In the genomic region with DNA sequence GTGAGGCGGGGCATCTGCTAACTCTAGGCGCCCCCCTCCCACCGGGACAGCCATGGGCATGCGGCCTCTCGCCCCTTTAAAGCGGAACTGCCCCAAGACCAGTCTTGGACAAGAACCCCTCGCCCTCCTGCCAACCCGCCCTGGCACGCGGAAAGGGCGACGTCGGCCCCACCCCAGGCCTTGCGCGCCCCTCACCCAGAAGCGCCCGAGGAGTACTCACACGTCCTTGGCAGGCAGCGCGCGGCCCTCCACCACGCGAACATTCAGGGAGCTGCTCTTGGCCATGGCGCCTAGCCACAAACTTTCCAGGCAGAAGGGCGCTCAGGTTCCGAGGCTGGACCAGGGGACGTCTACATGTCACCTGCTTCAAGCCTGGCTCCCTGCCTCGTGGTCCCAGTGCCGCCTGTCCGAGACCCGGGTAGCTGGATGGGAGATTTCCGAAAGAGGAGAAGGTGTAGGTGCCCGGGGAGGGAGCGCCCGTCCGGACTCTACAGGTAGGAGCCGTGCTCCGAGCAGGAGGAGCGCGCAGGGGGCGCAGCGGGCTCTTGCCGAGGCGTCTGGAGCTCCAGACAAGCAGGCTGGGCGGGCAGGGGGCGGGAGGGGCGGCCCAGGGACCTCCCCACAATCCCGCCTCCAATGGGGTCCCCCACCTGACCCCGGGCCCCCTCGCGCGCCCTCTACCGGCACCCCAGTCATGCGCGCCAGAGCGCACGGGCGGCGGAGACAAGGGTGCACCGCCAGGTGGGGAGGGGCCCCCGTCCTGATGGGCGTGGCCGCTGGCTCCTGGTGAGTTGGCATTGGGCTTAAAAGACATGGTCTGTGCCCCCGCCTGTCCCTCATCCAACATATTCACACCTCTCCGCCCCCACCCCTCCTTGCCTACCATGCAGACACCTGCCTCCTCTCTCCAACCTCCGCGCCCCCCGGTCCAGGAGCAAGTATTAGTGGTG, we compare ENCODE assay signal across 9 cellular contexts. TPM values are rescaled to one million over a fixed set of nuclear protein-coding genes. Genes with fewer than 3 reads are reported as not detected.
DNase-seq lines count a peak whose midpoint lies in the region; ATAC-seq and TF ChIP-seq lines count a peak whose summit lies in the region.
"Had no signal": no experiment of that assay in that cellular context is flagged by ENCODE, and none has a peak within 500 bp of the region (broad histone marks: within the 10 kb centered on the region; RNA-seq: fewer than 3 reads in every experiment).

A gene with protein sequence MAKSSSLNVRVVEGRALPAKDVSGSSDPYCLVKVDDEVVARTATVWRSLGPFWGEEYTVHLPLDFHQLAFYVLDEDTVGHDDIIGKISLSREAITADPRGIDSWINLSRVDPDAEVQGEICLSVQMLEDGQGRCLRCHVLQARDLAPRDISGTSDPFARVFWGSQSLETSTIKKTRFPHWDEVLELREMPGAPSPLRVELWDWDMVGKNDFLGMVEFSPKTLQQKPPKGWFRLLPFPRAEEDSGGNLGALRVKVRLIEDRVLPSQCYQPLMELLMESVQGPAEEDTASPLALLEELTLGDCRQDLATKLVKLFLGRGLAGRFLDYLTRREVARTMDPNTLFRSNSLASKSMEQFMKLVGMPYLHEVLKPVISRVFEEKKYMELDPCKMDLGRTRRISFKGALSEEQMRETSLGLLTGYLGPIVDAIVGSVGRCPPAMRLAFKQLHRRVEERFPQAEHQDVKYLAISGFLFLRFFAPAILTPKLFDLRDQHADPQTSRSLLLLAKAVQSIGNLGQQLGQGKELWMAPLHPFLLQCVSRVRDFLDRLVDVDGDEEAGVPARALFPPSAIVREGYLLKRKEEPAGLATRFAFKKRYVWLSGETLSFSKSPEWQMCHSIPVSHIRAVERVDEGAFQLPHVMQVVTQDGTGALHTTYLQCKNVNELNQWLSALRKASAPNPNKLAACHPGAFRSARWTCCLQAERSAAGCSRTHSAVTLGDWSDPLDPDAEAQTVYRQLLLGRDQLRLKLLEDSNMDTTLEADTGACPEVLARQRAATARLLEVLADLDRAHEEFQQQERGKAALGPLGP (minus strand): TSS at position 584 of the 950 bp plus-strand sequence. CDS start 299 bp downstream, at position 285.

- POLR2A ChIA-PET in naive thymus-derived CD8-positive, alpha-beta T cell (lab: Charles Lee) = interaction anchor here (1.4 kb wide), 1 partner anchor 12 kb away, joined by 3 read pairs; no protein-coding TSS in a partner anchor

- H3K27me3 Mint-ChIP-seq in naive thymus-derived CD8-positive, alpha-beta T cell = peaks cover 0 to 9% (median 0%) of the 10 kb centered on the region in 5 donors

- H3K36me3 Mint-ChIP-seq in naive thymus-derived CD8-positive, alpha-beta T cell = no peaks in the 10 kb centered on the region

- peak within 1 kb of the TSS; percentile 70 to 89 (median 81) for H3K4me3 Mint-ChIP-seq in naive thymus-derived CD8-positive, alpha-beta T cell

- peak; percentile 88 to 92 for ATAC-seq in naive thymus-derived CD8-positive, alpha-beta T cell
- ATAC-seq in GM19397 (IDR thresholded peaks at IDR 0.05; ENCODE audit: unreplicated experiment) (no peak), GM18909 (IDR thresholded peaks at IDR 0.05; ENCODE audit: poor library complexity, unreplicated experiment) (no peak)

- H3K4me1 Mint-ChIP-seq in naive thymus-derived CD8-positive, alpha-beta T cell = peaks cover 12 to 24% (median 17%) of the 10 kb centered on the region in 4 donors

- peak; percentile 68 for TF ChIP-seq CTCF in GM10266 (IDR thresholded peaks at IDR 0.05; ENCODE audit: control insufficient read depth, insufficient read depth, low read depth, missing control alignments)

- DNase-seq in GM10266 (ENCODE audit: extremely low spot score) (peak; percentile 83), NCI-H146 (lab: John Stamatoyannopoulos, UW) (peak; percentile 90), cerebellar cortex (ENCODE audit: low spot score) (peak; percentile 36), superior temporal gyrus (ENCODE audit: extremely low spot score) (peak; percentile 57)
- peak; percentile 78 to 84 for DNase-seq in activated CD4-positive, alpha-beta T cell treated with anti-CD3 and anti-CD28 coated beads for 24 hours (ENCODE audit: low read depth in 2 of 2)
- peak; percentile 50 to 81 (median 72) for DNase-seq in naive thymus-derived CD8-positive, alpha-beta T cell

- no peaks in the 10 kb centered on the region for H3K9me3 Mint-ChIP-seq in naive thymus-derived CD8-positive, alpha-beta T cell

- H3K27ac Mint-ChIP-seq in naive thymus-derived CD8-positive, alpha-beta T cell = peak within 1 kb of the TSS in 9 of 10 donors; percentile 25 to 94 (median 90)

RNA-seq across cellular contexts. Expression of the gene that starts here (rescaled TPM):
- under 1 TPM; 0.44 to 0.47 TPM for total RNA-seq in naive thymus-derived CD8-positive, alpha-beta T cell
- polyA plus RNA-seq in naive thymus-derived CD8-positive, alpha-beta T cell = under 1 TPM; 0.13 to 0.76 (median 0.23) TPM
- total RNA-seq: SJSA1 had no signal

Comparison
In these comparisons a context has a peak if more than half of its experiments do, and no peak if none do; other contexts are left out.
1. Peak in DNase-seq and ATAC-seq in naive thymus-derived CD8-positive, alpha-beta T cell; RNA of the gene not detected or under 1 TPM.
2. DNase-seq: peak in every context shown above with its lines; median percentile 90 in NCI-H146; 83 in GM10266; 81 in activated CD4-positive, alpha-beta T cell treated with anti-CD3 and anti-CD28 coated beads for 24 hours; 72 in naive thymus-derived CD8-positive, alpha-beta T cell; 57 in superior temporal gyrus; 36 in cerebellar cortex.